26 cellular contexts compared by ENCODE assay signal in the genomic region with DNA sequence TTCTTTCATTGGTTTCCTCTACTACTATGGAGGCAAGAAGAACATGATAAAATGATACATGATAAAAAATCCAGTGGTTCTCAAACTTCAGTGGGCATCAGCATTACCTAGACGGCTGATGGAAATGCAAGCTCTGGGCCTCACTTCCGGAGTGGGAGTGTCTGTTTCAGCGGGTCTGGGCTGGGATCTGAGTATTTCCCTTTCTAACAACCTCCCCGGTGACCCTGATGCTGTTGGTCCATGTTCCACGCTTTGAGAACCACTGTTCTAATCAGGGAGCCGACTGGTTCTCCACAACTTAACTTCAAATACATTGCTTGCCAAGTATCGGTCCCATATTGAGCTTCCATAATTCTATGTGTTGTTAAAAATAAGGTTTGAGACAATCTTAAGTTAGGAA.
"Had no signal": no experiment of that assay in that cellular context is flagged by ENCODE, and none has a peak within 500 bp of the region (broad histone marks: within the 10 kb centered on the region; RNA-seq: fewer than 3 reads in every experiment).

No MANE protein-coding gene starts in this region.

- H3K27me3 ChIP-seq: esophagus squamous epithelium, gastroesophageal sphincter, spleen, testis, tibial nerve had no signal

- H3K9ac ChIP-seq: parathyroid adenoma had no signal

- H2AFZ ChIP-seq: parathyroid adenoma had no signal

- H3K9me3 ChIP-seq: esophagus squamous epithelium, gastroesophageal sphincter, left ventricle myocardium inferior, lower lobe of right lung, psoas muscle, spleen, testis had no signal

- H3K36me3 ChIP-seq: esophagus squamous epithelium, gastroesophageal sphincter, left ventricle myocardium inferior, lower lobe of right lung, spleen, tibial nerve had no signal

- H3K27ac Mint-ChIP-seq: dendritic cell treated with granulocyte-macrophage colony-stimulating factor and Interleukin-4, amounts not matched to agents 40 ng/mL and 50 ng/mL, for 4 days; effector memory CD8-positive, alpha-beta T cell; immature natural killer cell; memory B cell; naive B cell; nephron progenitor cell; stimulated activated naive B cell treated with anti-CD40 and anti-IgM and Interleukin-4, amounts not matched to agents 10 μg/mL and 1 μg/mL and 100 μg/mL, for 72 hours; stimulated activated naive CD8-positive, alpha-beta T cell treated with anti-CD3 and anti-CD28 coated beads, Interleukin-15, amount 100 ng/mL, for 72 hours had no signal

- DNase-seq: effector memory CD8-positive, alpha-beta T cell; esophagus squamous epithelium; foreskin fibroblast; immature natural killer cell; kidney; left cardiac atrium; left ventricle myocardium inferior; lower lobe of right lung; naive B cell; nephron progenitor cell; psoas muscle; retina; spleen; stimulated activated CD4-positive, alpha-beta T cell treated with anti-CD3 and anti-CD28 coated beads, Interleukin-15, amount 100 ng/mL, for 24 hours; stimulated activated CD4-positive, alpha-beta T cell treated with anti-CD3 and anti-CD28 coated beads, Interleukin-1b, Interleukin-23, amount 100 ng/mL, for 48 hours; stimulated activated CD4-positive, alpha-beta T cell treated with anti-CD3 and anti-CD28 coated beads, Interleukin-4, amount 100 ng/mL, for 4 hours; stimulated activated naive B cell treated with anti-CD40 and anti-IgM and Interleukin-4, amounts not matched to agents 10 μg/mL and 1 μg/mL and 100 μg/mL, for 72 hours; stimulated activated naive CD8-positive, alpha-beta T cell treated with anti-CD3 and anti-CD28 coated beads, Interleukin-15, amount 100 ng/mL, for 72 hours; testis had no signal

- H3K4me3 Mint-ChIP-seq: central memory CD8-positive, alpha-beta T cell; dendritic cell treated with granulocyte-macrophage colony-stimulating factor and Interleukin-4, amounts not matched to agents 40 ng/mL and 50 ng/mL, for 4 days; effector memory CD8-positive, alpha-beta T cell; immature natural killer cell; memory B cell; naive B cell; nephron progenitor cell; stimulated activated naive B cell treated with anti-CD40 and anti-IgM and Interleukin-4, amounts not matched to agents 10 μg/mL and 1 μg/mL and 100 μg/mL, for 72 hours; stimulated activated naive CD8-positive, alpha-beta T cell treated with anti-CD3 and anti-CD28 coated beads, Interleukin-15, amount 100 ng/mL, for 72 hours had no signal

- H3K4me1 Mint-ChIP-seq: central memory CD8-positive, alpha-beta T cell; immature natural killer cell; memory B cell; naive B cell; nephron progenitor cell; stimulated activated naive B cell treated with anti-CD40 and anti-IgM and Interleukin-4, amounts not matched to agents 10 μg/mL and 1 μg/mL and 100 μg/mL, for 72 hours; stimulated activated naive CD8-positive, alpha-beta T cell treated with anti-CD3 and anti-CD28 coated beads, Interleukin-15, amount 100 ng/mL, for 72 hours had no signal

- H3K79me2 ChIP-seq: parathyroid adenoma had no signal

- H3K4me1 ChIP-seq: esophagus squamous epithelium, gastroesophageal sphincter, left ventricle myocardium inferior, lower lobe of right lung, parathyroid adenoma, psoas muscle, spleen, testis, tibial nerve had no signal

- H3K36me3 Mint-ChIP-seq: immature natural killer cell; memory B cell; naive B cell; stimulated activated naive B cell treated with anti-CD40 and anti-IgM and Interleukin-4, amounts not matched to agents 10 μg/mL and 1 μg/mL and 100 μg/mL, for 72 hours had no signal

- ATAC-seq: effector memory CD8-positive, alpha-beta T cell; gastroesophageal sphincter; left cardiac atrium; psoas muscle; sciatic nerve; stimulated activated naive B cell treated with anti-CD40 and anti-IgM and Interleukin-4, amounts not matched to agents 10 μg/mL and 1 μg/mL and 100 μg/mL, for 72 hours; stimulated activated naive CD8-positive, alpha-beta T cell treated with anti-CD3 and anti-CD28 coated beads, Interleukin-15, amount 100 ng/mL, for 72 hours had no signal

- FAIRE-seq: kidney had no signal

- H3K27ac ChIP-seq: esophagus squamous epithelium, gastroesophageal sphincter, left ventricle myocardium inferior, lower lobe of right lung, parathyroid adenoma, psoas muscle, spleen, testis, tibial nerve had no signal

- H3K4me3 ChIP-seq: esophagus squamous epithelium, gastroesophageal sphincter, left ventricle myocardium inferior, lower lobe of right lung, psoas muscle, spleen, testis, tibial nerve had no signal

- H3K27me3 Mint-ChIP-seq: central memory CD8-positive, alpha-beta T cell; dendritic cell treated with granulocyte-macrophage colony-stimulating factor and Interleukin-4, amounts not matched to agents 40 ng/mL and 50 ng/mL, for 4 days; effector memory CD8-positive, alpha-beta T cell; memory B cell; naive B cell; stimulated activated naive B cell treated with anti-CD40 and anti-IgM and Interleukin-4, amounts not matched to agents 10 μg/mL and 1 μg/mL and 100 μg/mL, for 72 hours; stimulated activated naive CD8-positive, alpha-beta T cell treated with anti-CD3 and anti-CD28 coated beads, Interleukin-15, amount 100 ng/mL, for 72 hours had no signal
